Comparison of ENCODE assay signal across 16 cellular contexts in genomic region chr5:155546075-155546474, GRCh38.
DNase-seq lines count a peak whose midpoint lies in the region; ATAC-seq lines count a peak whose summit lies in the region.
"Had no signal": no experiment of that assay in that cellular context is flagged by ENCODE, and none has a peak within 500 bp of the region (broad histone marks: within the 10 kb centered on the region; RNA-seq: fewer than 3 reads in every experiment).

No MANE protein-coding gene starts in this region.

- DNase-seq in NCI-H345 (lab: John Stamatoyannopoulos, UW): peak; percentile 19
- no peak for DNase-seq in NCI-H345 treated with DMSO at 0.1 percent for 48 hours (lab: John Stamatoyannopoulos, UW; ENCODE audit: unreplicated experiment)
- DNase-seq in NCI-H1092 (lab: John Stamatoyannopoulos, UW): peak; percentile 44
- DNase-seq in NCI-H510A treated with DMSO at 0.1 percent for 48 hours (lab: John Stamatoyannopoulos, UW): peak; percentile 2
- DNase-seq in left lobe of liver (ENCODE audit: low spot score): no peak
- no peak for DNase-seq in dermis blood vessel endothelial cell
- DNase-seq: Karpas-422, NCI-H146, NCI-H526, Right ventricle myocardium superior, T-helper 17 cell had no signal

- ATAC-seq in left lobe of liver (peak; percentile 78), GM21717 (IDR thresholded peaks at IDR 0.05; ENCODE audit: unreplicated experiment) (no peak), HG03565 (IDR thresholded peaks at IDR 0.05; ENCODE audit: unreplicated experiment) (no peak)
- ATAC-seq: A549, Panc1, SK-N-SH treated with all-trans-retinoic acid at 6 μM for 48 hours, T-helper 17 cell had no signal

Comparison
In these comparisons a context has a peak if more than half of its experiments do, and no peak if none do; other contexts are left out.
1. DNase-seq: peak in NCI-H345 (single experiment), NCI-H1092 (single experiment) and NCI-H510A treated with DMSO at 0.1 percent for 48 hours (single experiment); none in NCI-H345 treated with DMSO at 0.1 percent for 48 hours (single experiment), left lobe of liver (single experiment) and dermis blood vessel endothelial cell (single experiment).